ENCODE assay signal across 1 cellular context in the genomic region with DNA sequence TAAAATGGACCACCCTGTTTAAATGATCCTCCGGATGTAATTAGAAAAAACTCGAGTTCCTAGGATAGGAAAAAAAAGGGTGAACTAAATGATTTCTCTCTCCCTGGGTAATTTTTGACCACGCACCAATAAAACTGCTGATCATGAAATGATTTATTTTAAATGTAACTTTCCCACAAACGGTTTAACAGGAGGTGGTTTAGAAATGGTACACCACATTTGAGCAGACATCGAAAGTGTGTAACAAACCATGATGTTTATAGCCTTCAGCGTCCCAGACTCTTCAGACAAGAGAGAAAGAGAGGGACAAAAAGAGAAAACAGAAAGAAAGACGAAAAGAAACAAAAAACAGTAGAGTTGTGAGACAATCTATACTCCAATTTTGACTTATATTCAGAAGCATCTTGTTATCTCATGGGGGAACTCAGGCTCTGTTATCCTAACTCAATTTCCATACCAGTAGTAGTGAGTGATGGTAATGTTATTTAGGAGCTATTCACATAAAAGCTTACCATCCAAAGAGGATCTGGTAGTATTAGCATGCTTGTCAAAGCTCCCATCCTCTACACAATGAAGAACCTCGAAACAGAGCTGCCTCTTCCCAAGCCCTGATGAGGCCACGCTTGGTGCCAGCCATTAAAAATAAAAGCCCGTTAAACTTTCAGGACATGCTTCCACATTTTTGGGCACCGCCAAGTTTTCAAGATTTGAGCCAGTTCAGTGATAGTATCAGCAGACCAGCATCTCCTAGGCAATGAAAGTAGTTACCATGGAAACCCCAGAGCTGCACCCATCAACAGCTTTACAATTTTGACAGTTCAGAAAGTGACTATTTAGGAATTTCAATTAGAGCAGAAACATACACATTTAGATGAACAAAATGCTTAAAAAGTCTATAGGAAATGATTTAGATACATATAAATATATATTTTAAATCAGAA.
TF ChIP-seq lines count a peak whose summit lies in the region.

No MANE protein-coding gene starts in this region.

TF ChIP-seq in GM12878, 131 proteins besides CTCF, POLR2A, EP300 and RAD21 (continued from another document):
- TF ChIP-seq RUNX3 (IDR thresholded peaks at IDR 0.05; ENCODE audit: low read length) (0 out of 2 replicates have a peak, but pooled peaks have one; percentile 5), EZH2 (IDR thresholded peaks at IDR 0.05; ENCODE audit: borderline replicate concordance, control insufficient read depth, low read depth, low read length) (no peak)
